Comparison of ENCODE assay signal across 29 cellular contexts in the genomic region with DNA sequence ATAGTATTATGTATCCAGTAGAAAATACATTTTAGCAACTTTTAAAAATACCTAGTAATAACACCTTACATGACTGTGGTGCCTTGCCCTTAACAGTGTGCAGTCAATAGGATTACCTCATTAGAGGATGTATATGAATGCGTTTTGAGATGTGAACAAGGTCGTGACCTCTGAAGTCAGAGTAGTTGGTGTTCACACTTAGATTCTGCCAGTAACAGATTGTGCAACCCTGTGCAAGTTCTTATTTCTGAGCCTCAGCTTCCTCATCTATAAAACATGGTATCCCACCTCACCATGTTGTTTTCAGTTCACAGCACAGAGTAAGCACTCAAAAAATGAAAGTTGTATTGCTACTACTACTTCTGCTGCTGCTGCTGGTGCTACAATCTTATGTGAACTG.
DNase-seq lines count a peak whose midpoint lies in the region; ATAC-seq and TF ChIP-seq lines count a peak whose summit lies in the region.
"Had no signal": no experiment of that assay in that cellular context is flagged by ENCODE, and none has a peak within 500 bp of the region (broad histone marks: within the 10 kb centered on the region; RNA-seq: fewer than 3 reads in every experiment).

No MANE protein-coding gene starts in this region.

- H2AFZ ChIP-seq in neural cell (ENCODE audit: low read depth, low read length), result no peak overlapping the region
- H2AFZ ChIP-seq: PC-9 had no signal

- TF ChIP-seq CTCF in neural cell (IDR thresholded peaks at IDR 0.05; ENCODE audit: poor library complexity, severe bottlenecking), result no peak

- H4K20me1 ChIP-seq in neural cell (ENCODE audit: insufficient read depth), result no peaks in the 10 kb centered on the region

- H3K4me2 ChIP-seq in neural cell (ENCODE audit: low read length), result no peak overlapping the region
- H3K4me2 ChIP-seq: PC-9 had no signal

- TF ChIP-seq RAD21 in neural cell (conservative IDR thresholded peaks at IDR 0.05), result no peak

- no peaks in the 10 kb centered on the region for H3K79me2 ChIP-seq in neural cell (replicated peaks; ENCODE audit: insufficient read depth, low read length)

- no peaks in the 10 kb centered on the region for H3K9me2 ChIP-seq in neural cell (ENCODE audit: insufficient read depth, low read length)

- H3K4me3 ChIP-seq in neural cell (ENCODE audit: low read length), result no peak overlapping the region
- H3K4me3 ChIP-seq: gastroesophageal sphincter, PC-9, SJSA1, tibial artery had no signal

- peak overlapping the region; percentile 80 for H3K27ac ChIP-seq in neural cell (ENCODE audit: low read length)
- H3K27ac ChIP-seq: gastroesophageal sphincter, PC-9, SJSA1, tibial artery had no signal

- DNase-seq in GF-D8 (lab: John Stamatoyannopoulos, UW), result peak; percentile 46
- DNase-seq in MV-4-11 (lab: John Stamatoyannopoulos, UW), result peak; percentile 90
- peak; percentile 12 for DNase-seq in amniotic epithelial cell (ENCODE audit: low read depth)
- DNase-seq in GM19238 (ENCODE audit: insufficient read length, low spot score), result no peak
- no peak for DNase-seq in glomerular visceral epithelial cell (ENCODE audit: extremely low spot score)
- DNase-seq: activated CD4-positive, alpha-beta T cell treated with anti-CD3 and anti-CD28 coated beads, Interleukin-2, amount 50 U/mL, for 4 hours; activated naive CD4-positive, alpha-beta T cell; activated T-cell treated with anti-CD3 and anti-CD28 coated beads, Interleukin-2, amount 50 U/mL, for 72 hours; C1 segment of cervical spinal cord; Calu3; cerebellar nuclear complex; DND-41; GOT3; HFFc6; hypothalamus; immature natural killer cell; naive thymus-derived CD8-positive, alpha-beta T cell; NCI-H1417 treated with DMSO at 0.1 percent for 48 hours; NCI-H2081; NCI-H446; NCI-H774; PC-9; small intestine; stimulated activated CD4-positive, alpha-beta T cell treated with anti-CD3 and anti-CD28 coated beads, Interleukin-1b, Interleukin-23, amount 100 ng/mL, for 48 hours; tibial artery had no signal

- H3K27me3 ChIP-seq in neural cell (ENCODE audit: insufficient read depth, low read depth, low read length), result no peaks in the 10 kb centered on the region
- H3K27me3 ChIP-seq: gastroesophageal sphincter, SJSA1, tibial artery had no signal

- H3F3A ChIP-seq in neural cell (ENCODE audit: insufficient read depth, low read length, poor library complexity, severe bottlenecking), result no peaks in the 10 kb centered on the region

- no peaks in the 10 kb centered on the region for H3K36me3 ChIP-seq in neural cell (ENCODE audit: insufficient read depth, low read length)
- H3K36me3 ChIP-seq: SJSA1 had no signal

- H3K9ac ChIP-seq in neural cell (ENCODE audit: low read length), result peak overlapping the region; percentile 11

- H3K9me3 ChIP-seq in neural cell (ENCODE audit: low read length), result no peaks in the 10 kb centered on the region
- H3K9me3 ChIP-seq: gastroesophageal sphincter, SJSA1, tibial artery had no signal

- no peak for ATAC-seq in GM21825 (IDR thresholded peaks at IDR 0.05; ENCODE audit: unreplicated experiment)
- ATAC-seq: activated T-cell treated with anti-CD3 and anti-CD28 coated beads, Interleukin-2, amount 50 U/mL, for 72 hours; gastroesophageal sphincter; naive thymus-derived CD8-positive, alpha-beta T cell had no signal

- TF ChIP-seq EP300 in neural cell (conservative IDR thresholded peaks at IDR 0.05; ENCODE audit: poor library complexity, severe bottlenecking), result no peak

TF ChIP-seq in neural cell, 6 proteins besides CTCF, POLR2A, EP300 and RAD21:
- TF ChIP-seq MXI1 (conservative IDR thresholded peaks at IDR 0.05; ENCODE audit: poor library complexity, severe bottlenecking) (no peak), POLR2AphosphoS5 (IDR thresholded peaks at IDR 0.05) (no peak), SMC3 (conservative IDR thresholded peaks at IDR 0.05; ENCODE audit: poor library complexity) (no peak), TAF1 (IDR thresholded peaks at IDR 0.05; ENCODE audit: low read depth) (no peak), EZH2 (IDR thresholded peaks at IDR 0.05; ENCODE audit: borderline replicate concordance, insufficient read depth, low read length, poor library complexity, severe bottlenecking) (no peak)
- TF ChIP-seq, protein P1, sequence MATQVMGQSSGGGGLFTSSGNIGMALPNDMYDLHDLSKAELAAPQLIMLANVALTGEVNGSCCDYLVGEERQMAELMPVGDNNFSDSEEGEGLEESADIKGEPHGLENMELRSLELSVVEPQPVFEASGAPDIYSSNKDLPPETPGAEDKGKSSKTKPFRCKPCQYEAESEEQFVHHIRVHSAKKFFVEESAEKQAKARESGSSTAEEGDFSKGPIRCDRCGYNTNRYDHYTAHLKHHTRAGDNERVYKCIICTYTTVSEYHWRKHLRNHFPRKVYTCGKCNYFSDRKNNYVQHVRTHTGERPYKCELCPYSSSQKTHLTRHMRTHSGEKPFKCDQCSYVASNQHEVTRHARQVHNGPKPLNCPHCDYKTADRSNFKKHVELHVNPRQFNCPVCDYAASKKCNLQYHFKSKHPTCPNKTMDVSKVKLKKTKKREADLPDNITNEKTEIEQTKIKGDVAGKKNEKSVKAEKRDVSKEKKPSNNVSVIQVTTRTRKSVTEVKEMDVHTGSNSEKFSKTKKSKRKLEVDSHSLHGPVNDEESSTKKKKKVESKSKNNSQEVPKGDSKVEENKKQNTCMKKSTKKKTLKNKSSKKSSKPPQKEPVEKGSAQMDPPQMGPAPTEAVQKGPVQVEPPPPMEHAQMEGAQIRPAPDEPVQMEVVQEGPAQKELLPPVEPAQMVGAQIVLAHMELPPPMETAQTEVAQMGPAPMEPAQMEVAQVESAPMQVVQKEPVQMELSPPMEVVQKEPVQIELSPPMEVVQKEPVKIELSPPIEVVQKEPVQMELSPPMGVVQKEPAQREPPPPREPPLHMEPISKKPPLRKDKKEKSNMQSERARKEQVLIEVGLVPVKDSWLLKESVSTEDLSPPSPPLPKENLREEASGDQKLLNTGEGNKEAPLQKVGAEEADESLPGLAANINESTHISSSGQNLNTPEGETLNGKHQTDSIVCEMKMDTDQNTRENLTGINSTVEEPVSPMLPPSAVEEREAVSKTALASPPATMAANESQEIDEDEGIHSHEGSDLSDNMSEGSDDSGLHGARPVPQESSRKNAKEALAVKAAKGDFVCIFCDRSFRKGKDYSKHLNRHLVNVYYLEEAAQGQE (IDR thresholded peaks at IDR 0.05; ENCODE audit: borderline replicate concordance), result no peak

Comparison
In these comparisons a context has a peak if more than half of its experiments do, and no peak if none do; other contexts are left out.
1. DNase-seq: peak in GF-D8 (single experiment), MV-4-11 (single experiment) and amniotic epithelial cell (single experiment); none in GM19238 (single experiment) and glomerular visceral epithelial cell (single experiment).